In genomic region chr12:43758247-43758727, GRCh38 we compare ENCODE assay signal across 8 cellular contexts. TPM values are rescaled to one million over a fixed set of nuclear protein-coding genes. Genes with fewer than 3 reads are reported as not detected.
A peak's percentile ranks its signal among the peaks of the same experiment; 100 is the strongest.
DNase-seq lines count a peak whose midpoint lies in the region; ATAC-seq, FAIRE-seq and TF ChIP-seq lines count a peak whose summit lies in the region.

No MANE protein-coding gene starts in this region.

- H3K27ac ChIP-seq in DOHH2 (ENCODE audit: low read depth, low read length) (peak overlapping the region; percentile 16; the same call in 1 of the 2 replicates), body of pancreas (peak overlapping the region; percentile 27 to 96 (median 76)), small intestine (ENCODE audit: low read depth in 1 of 2, low read length in 1 of 2) (peak overlapping the region; percentile 71 to 99)

- no peak for FAIRE-seq in small intestine (lab: Jason Lieb, UNC)

- peak overlapping the region; percentile 86 for H3K4me2 ChIP-seq in DOHH2 (ENCODE audit: low read length)

- H3K36me3 ChIP-seq in DOHH2 (ENCODE audit: control insufficient read depth, low read length) (peaks cover 37% of the 10 kb centered on the region), HAP-1 (replicated peaks) (peaks cover 5% of the 10 kb centered on the region; the same call in 1 of the 2 replicates), body of pancreas (replicated peaks in 1 of 2; ENCODE audit: insufficient read depth in 1 of 2, low read depth in 2 of 2) (no peaks in the 10 kb centered on the region), small intestine (ENCODE audit: control insufficient read depth in 2 of 2, insufficient read depth in 2 of 2, low read length in 2 of 2) (no peaks in the 10 kb centered on the region)

- H3K9me2 ChIP-seq in DOHH2 (replicated peaks; ENCODE audit: control insufficient read depth, low read length) = no peaks in the 10 kb centered on the region

- H3K27me3 ChIP-seq in DOHH2 (ENCODE audit: control insufficient read depth, low read length) (no peaks in the 10 kb centered on the region), HAP-1 (ENCODE audit: low read depth) (no peaks in the 10 kb centered on the region), body of pancreas (no peaks in the 10 kb centered on the region), small intestine (ENCODE audit: control insufficient read depth in 2 of 2, insufficient read depth in 2 of 2, low read length in 2 of 2) (no peaks in the 10 kb centered on the region)

- peaks cover 2% of the 10 kb centered on the region; the same call in 1 of the 2 replicates for H3K9me3 ChIP-seq in DOHH2 (ENCODE audit: control insufficient read depth, insufficient read depth, low read length)
- no peaks in the 10 kb centered on the region for H3K9me3 ChIP-seq in HAP-1
- H3K9me3 ChIP-seq in body of pancreas = no peaks in the 10 kb centered on the region
- H3K9me3 ChIP-seq in small intestine (ENCODE audit: control insufficient read depth, low read depth) = no peaks in the 10 kb centered on the region

- DNase-seq in HAP-1 (ENCODE audit: low spot score in 2 of 2) = peak; percentile 16 to 48
- peak; percentile 33 for DNase-seq in NCI-H2196 treated with DMSO at 0.1 percent for 48 hours (lab: John Stamatoyannopoulos, UW; ENCODE audit: unreplicated experiment)
- peak; percentile 17 to 50 (median 42) for DNase-seq in body of pancreas
- DNase-seq in iPS-NIHi7 (ENCODE audit: extremely low spot score) = peak; percentile 51
- DNase-seq in small intestine = peak; percentile 60
- no peak for DNase-seq in NCI-H1694 (lab: John Stamatoyannopoulos, UW)
- DNase-seq in NAMALWA (ENCODE audit: low spot score) = no peak

- peaks cover 89% of the 10 kb centered on the region for H3K79me2 ChIP-seq in DOHH2 (ENCODE audit: control insufficient read depth, low read length)

- no peak for TF ChIP-seq POLR2A in body of pancreas (IDR thresholded peaks at IDR 0.05)

- no peaks in the 10 kb centered on the region for H3F3A ChIP-seq in DOHH2 (ENCODE audit: control insufficient read depth, insufficient read depth)

- intact Hi-C loops in body of pancreas (cut with DNase I) = no loop called here

- 0 to 1% methylated on average over 12 to 18 of the region's 18 CpGs for WGBS in body of pancreas, 2 donors
- 0 to 3% (median 1%) methylated on average over 14 to 18 of the region's 18 CpGs for WGBS in small intestine, 3 donors

- H3K4me3 ChIP-seq in DOHH2 (ENCODE audit: low read length) = peak overlapping the region; percentile 86
- H3K4me3 ChIP-seq in HAP-1 = peak overlapping the region; percentile 54
- H3K4me3 ChIP-seq in body of pancreas = peak overlapping the region; percentile 38 to 53
- H3K4me3 ChIP-seq in small intestine (ENCODE audit: low read depth in 1 of 2, low read length in 2 of 2) = peak overlapping the region; percentile 39 to 46

- no peaks in the 10 kb centered on the region for H4K20me1 ChIP-seq in DOHH2 (ENCODE audit: control insufficient read depth, insufficient read depth, low read depth, low read length)

- ATAC-seq in body of pancreas = peak; percentile 21

- in situ Hi-C loops in HAP-1 (cut with MboI; ENCODE audit: low sequenced_read_pairs) = no loop called here

- H3K4me1 ChIP-seq in DOHH2 (ENCODE audit: control insufficient read depth, low read length) = peaks cover 63% of the 10 kb centered on the region
- H3K4me1 ChIP-seq in HAP-1 = peaks cover 16% of the 10 kb centered on the region
- H3K4me1 ChIP-seq in body of pancreas = peaks cover 59% of the 10 kb centered on the region
- H3K4me1 ChIP-seq in small intestine (ENCODE audit: control insufficient read depth in 2 of 2, insufficient read depth in 1 of 2, low read depth in 1 of 2, low read length in 1 of 2) = peaks cover 6 to 17% of the 10 kb centered on the region in 2 donors

- TF ChIP-seq CTCF in DOHH2 (IDR thresholded peaks at IDR 0.05; ENCODE audit: low read depth, low read length, poor library complexity, severe bottlenecking) (no peak), body of pancreas (IDR thresholded peaks at IDR 0.05) (no peak)

RNA-seq across cellular contexts. Expression of gene PUS7L, which starts 0.3 kb away (rescaled TPM):
- 10 to 100 TPM in 1 of 2 donors, 1 to 10 TPM in 1; 7.3 to 14.8 TPM for total RNA-seq in body of pancreas
- 1 to 10 TPM; 1.6 to 3.4 (median 2.2) TPM for polyA plus RNA-seq in small intestine

RNA-seq across cellular contexts. Expression of gene IRAK4, which starts 0.5 kb away (rescaled TPM):
- 10 to 100 TPM; 17.5 to 33.7 TPM for total RNA-seq in body of pancreas
- 10 to 100 TPM; 10.6 to 16.1 (median 15.9) TPM for polyA plus RNA-seq in small intestine

RNA-seq across cellular contexts. Expression of gene TWF1, which starts 47.8 kb away (rescaled TPM):
- total RNA-seq in body of pancreas = 10 to 100 TPM; 18.8 to 45.4 TPM
- 100 to 1,000 TPM in 1 of 3 donors, 10 to 100 TPM in 2; 82.1 to 142 (median 99.4) TPM for polyA plus RNA-seq in small intestine

Comparison
In these comparisons a context has a peak if more than half of its experiments do, and no peak if none do; other contexts are left out.
1. H3K27ac ChIP-seq: peak in every context shown above with its lines; median percentile 85 in small intestine; 76 in body of pancreas; 16 in DOHH2.
2. DNase-seq: peak in HAP-1 (2 of 2), NCI-H2196 treated with DMSO at 0.1 percent for 48 hours (single experiment), body of pancreas (4 of 4), iPS-NIHi7 (single experiment) and small intestine (single experiment); none in NCI-H1694 (single experiment) and NAMALWA (single experiment).
3. Peak in every context shown above with its lines, with median percentiles within 50 percentile points of each other: H3K4me3 ChIP-seq.